In genomic region chr4:164021947-164022346, GRCh38 we compare ENCODE assay signal across 3 cellular contexts.
A peak's percentile ranks its signal among the peaks of the same experiment; 100 is the strongest.
TF ChIP-seq lines count a peak whose summit lies in the region.

No MANE protein-coding gene starts in this region.

TF ChIP-seq in IMR-90, 13 proteins besides CTCF, POLR2A, EP300 and RAD21:
- TF ChIP-seq USF2 (IDR thresholded peaks at IDR 0.05; ENCODE audit: low read depth, low read length): no peak
- TF ChIP-seq MAZ (IDR thresholded peaks at IDR 0.05; ENCODE audit: borderline replicate concordance, low read depth, low read length): no peak
- TF ChIP-seq SMC3 (IDR thresholded peaks at IDR 0.05; ENCODE audit: low read depth, low read length): no peak
- no peak for TF ChIP-seq NFE2L2 (IDR thresholded peaks at IDR 0.05; ENCODE audit: low read depth, low read length)
- TF ChIP-seq, protein P1, sequence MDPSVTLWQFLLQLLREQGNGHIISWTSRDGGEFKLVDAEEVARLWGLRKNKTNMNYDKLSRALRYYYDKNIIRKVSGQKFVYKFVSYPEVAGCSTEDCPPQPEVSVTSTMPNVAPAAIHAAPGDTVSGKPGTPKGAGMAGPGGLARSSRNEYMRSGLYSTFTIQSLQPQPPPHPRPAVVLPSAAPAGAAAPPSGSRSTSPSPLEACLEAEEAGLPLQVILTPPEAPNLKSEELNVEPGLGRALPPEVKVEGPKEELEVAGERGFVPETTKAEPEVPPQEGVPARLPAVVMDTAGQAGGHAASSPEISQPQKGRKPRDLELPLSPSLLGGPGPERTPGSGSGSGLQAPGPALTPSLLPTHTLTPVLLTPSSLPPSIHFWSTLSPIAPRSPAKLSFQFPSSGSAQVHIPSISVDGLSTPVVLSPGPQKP (IDR thresholded peaks at IDR 0.05; ENCODE audit: borderline replicate concordance, low read depth, low read length): no peak
- no peak for TF ChIP-seq MXI1 (IDR thresholded peaks at IDR 0.05; ENCODE audit: borderline replicate concordance, low read depth, low read length)
- peak; percentile 65; the same call in 1 of the 2 replicates for TF ChIP-seq CEBPB (IDR thresholded peaks at IDR 0.05; ENCODE audit: low read depth, low read length)
TF ChIP-seq in IMR-90: peak in this region for 1.

TF ChIP-seq in GM12878, 131 proteins besides CTCF, POLR2A, EP300 and RAD21:
- TF ChIP-seq CEBPZ (IDR thresholded peaks at IDR 0.05; ENCODE audit: low read depth, low read length): no peak
- TF ChIP-seq MXI1 (IDR thresholded peaks at IDR 0.05; ENCODE audit: low read depth, low read length): no peak
- no peak for TF ChIP-seq HDAC2 (IDR thresholded peaks at IDR 0.05)
- TF ChIP-seq REST (IDR thresholded peaks at IDR 0.05; ENCODE audit: low read depth, low read length): no peak
- no peak for TF ChIP-seq EGR1 (IDR thresholded peaks at IDR 0.05; ENCODE audit: borderline replicate concordance in 1 of 2, low read depth in 2 of 2, low read length in 2 of 2)
- TF ChIP-seq FOS (IDR thresholded peaks at IDR 0.05; ENCODE audit: borderline replicate concordance, extremely low read depth, insufficient read length): no peak
- TF ChIP-seq KAT2A (conservative IDR thresholded peaks at IDR 0.05; ENCODE audit: control insufficient read depth, low read depth, low read length): no peak
- TF ChIP-seq TAF1 (IDR thresholded peaks at IDR 0.05; ENCODE audit: borderline replicate concordance, low read depth, low read length): no peak
- no peak for TF ChIP-seq MEF2A (IDR thresholded peaks at IDR 0.05; ENCODE audit: insufficient read depth, low read depth, low read length)
- no peak for TF ChIP-seq RCOR1 (conservative IDR thresholded peaks at IDR 0.05; ENCODE audit: low read depth, low read length)
TF ChIP-seq in GM12878: peak in this region for 0.

TF ChIP-seq in H1, 55 proteins besides CTCF, POLR2A, EP300 and RAD21:
- TF ChIP-seq, protein P2, sequence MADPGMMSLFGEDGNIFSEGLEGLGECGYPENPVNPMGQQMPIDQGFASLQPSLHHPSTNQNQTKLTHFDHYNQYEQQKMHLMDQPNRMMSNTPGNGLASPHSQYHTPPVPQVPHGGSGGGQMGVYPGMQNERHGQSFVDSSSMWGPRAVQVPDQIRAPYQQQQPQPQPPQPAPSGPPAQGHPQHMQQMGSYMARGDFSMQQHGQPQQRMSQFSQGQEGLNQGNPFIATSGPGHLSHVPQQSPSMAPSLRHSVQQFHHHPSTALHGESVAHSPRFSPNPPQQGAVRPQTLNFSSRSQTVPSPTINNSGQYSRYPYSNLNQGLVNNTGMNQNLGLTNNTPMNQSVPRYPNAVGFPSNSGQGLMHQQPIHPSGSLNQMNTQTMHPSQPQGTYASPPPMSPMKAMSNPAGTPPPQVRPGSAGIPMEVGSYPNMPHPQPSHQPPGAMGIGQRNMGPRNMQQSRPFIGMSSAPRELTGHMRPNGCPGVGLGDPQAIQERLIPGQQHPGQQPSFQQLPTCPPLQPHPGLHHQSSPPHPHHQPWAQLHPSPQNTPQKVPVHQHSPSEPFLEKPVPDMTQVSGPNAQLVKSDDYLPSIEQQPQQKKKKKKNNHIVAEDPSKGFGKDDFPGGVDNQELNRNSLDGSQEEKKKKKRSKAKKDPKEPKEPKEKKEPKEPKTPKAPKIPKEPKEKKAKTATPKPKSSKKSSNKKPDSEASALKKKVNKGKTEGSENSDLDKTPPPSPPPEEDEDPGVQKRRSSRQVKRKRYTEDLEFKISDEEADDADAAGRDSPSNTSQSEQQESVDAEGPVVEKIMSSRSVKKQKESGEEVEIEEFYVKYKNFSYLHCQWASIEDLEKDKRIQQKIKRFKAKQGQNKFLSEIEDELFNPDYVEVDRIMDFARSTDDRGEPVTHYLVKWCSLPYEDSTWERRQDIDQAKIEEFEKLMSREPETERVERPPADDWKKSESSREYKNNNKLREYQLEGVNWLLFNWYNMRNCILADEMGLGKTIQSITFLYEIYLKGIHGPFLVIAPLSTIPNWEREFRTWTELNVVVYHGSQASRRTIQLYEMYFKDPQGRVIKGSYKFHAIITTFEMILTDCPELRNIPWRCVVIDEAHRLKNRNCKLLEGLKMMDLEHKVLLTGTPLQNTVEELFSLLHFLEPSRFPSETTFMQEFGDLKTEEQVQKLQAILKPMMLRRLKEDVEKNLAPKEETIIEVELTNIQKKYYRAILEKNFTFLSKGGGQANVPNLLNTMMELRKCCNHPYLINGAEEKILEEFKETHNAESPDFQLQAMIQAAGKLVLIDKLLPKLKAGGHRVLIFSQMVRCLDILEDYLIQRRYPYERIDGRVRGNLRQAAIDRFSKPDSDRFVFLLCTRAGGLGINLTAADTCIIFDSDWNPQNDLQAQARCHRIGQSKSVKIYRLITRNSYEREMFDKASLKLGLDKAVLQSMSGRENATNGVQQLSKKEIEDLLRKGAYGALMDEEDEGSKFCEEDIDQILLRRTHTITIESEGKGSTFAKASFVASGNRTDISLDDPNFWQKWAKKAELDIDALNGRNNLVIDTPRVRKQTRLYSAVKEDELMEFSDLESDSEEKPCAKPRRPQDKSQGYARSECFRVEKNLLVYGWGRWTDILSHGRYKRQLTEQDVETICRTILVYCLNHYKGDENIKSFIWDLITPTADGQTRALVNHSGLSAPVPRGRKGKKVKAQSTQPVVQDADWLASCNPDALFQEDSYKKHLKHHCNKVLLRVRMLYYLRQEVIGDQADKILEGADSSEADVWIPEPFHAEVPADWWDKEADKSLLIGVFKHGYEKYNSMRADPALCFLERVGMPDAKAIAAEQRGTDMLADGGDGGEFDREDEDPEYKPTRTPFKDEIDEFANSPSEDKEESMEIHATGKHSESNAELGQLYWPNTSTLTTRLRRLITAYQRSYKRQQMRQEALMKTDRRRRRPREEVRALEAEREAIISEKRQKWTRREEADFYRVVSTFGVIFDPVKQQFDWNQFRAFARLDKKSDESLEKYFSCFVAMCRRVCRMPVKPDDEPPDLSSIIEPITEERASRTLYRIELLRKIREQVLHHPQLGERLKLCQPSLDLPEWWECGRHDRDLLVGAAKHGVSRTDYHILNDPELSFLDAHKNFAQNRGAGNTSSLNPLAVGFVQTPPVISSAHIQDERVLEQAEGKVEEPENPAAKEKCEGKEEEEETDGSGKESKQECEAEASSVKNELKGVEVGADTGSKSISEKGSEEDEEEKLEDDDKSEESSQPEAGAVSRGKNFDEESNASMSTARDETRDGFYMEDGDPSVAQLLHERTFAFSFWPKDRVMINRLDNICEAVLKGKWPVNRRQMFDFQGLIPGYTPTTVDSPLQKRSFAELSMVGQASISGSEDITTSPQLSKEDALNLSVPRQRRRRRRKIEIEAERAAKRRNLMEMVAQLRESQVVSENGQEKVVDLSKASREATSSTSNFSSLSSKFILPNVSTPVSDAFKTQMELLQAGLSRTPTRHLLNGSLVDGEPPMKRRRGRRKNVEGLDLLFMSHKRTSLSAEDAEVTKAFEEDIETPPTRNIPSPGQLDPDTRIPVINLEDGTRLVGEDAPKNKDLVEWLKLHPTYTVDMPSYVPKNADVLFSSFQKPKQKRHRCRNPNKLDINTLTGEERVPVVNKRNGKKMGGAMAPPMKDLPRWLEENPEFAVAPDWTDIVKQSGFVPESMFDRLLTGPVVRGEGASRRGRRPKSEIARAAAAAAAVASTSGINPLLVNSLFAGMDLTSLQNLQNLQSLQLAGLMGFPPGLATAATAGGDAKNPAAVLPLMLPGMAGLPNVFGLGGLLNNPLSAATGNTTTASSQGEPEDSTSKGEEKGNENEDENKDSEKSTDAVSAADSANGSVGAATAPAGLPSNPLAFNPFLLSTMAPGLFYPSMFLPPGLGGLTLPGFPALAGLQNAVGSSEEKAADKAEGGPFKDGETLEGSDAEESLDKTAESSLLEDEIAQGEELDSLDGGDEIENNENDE (IDR thresholded peaks at IDR 0.05; ENCODE audit: insufficient replicate concordance, low read length): no peak
- TF ChIP-seq CHD2 (IDR thresholded peaks at IDR 0.05; ENCODE audit: low read length): no peak
- TF ChIP-seq CEBPB (IDR thresholded peaks at IDR 0.05; ENCODE audit: low read depth, low read length): peak; percentile 63; the same call in 1 of the 2 replicates
